Comparison of ENCODE assay signal across 19 cellular contexts in the genomic region with DNA sequence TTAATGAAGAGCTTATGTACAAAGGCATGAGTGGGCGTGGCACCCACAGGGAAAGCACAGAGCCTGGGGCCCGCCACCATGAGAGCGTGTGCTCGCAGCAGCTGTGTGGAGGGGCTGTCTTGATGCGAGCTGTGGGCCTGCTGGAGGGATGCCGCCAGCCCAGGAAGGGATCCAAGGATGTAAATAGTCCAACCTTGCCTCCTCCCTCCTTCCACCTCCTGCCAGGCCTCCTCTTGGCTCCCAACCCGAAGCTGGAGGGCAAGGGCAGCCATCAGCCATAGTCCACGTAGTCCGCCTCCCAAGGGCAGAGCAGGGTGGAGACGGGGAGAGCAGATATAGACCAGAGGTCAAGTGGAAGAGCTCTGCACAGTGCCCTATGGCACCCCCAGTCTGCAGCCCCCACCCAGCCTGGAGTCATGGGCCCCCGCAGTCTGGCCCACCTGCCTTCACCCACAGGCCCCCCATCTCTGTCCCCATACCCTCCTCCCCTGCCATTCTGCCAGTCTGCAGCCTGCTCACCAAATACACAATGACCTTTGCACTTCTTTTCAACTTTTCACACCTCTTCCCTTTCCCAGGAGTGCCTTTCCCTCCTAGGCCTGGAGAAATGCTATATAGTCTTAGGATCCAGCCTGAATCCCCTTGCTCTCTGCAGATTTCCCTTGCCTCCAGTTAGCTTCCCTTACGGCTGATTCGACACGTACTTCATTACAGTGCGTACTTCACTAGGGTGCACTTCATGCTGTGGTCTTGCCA.
DNase-seq lines count a peak whose midpoint lies in the region; ATAC-seq, FAIRE-seq and TF ChIP-seq lines count a peak whose summit lies in the region.
"Had no signal": no experiment of that assay in that cellular context is flagged by ENCODE, and none has a peak within 500 bp of the region (broad histone marks: within the 10 kb centered on the region; RNA-seq: fewer than 3 reads in every experiment).

No MANE protein-coding gene starts in this region.

- no peak for FAIRE-seq in HepG2 (lab: Jason Lieb, UNC)

- WGBS in HepG2 (ENCODE audit: low lambda C conversion rate), result 85% methylated on average over 15 of the region's 15 CpGs

- no peaks in the 10 kb centered on the region for H4K20me1 ChIP-seq in HepG2 (ENCODE audit: insufficient read depth, low read length)

- DNase-seq in activated naive CD8-positive, alpha-beta T cell treated with anti-CD3 and anti-CD28 coated beads, Interleukin-2, amount 50 U/mL, for 24 hours, result no peak
- no peak for DNase-seq in activated naive CD8-positive, alpha-beta T cell treated with anti-CD3 and anti-CD28 coated beads for 36 hours
- DNase-seq in cerebellum (ENCODE audit: low spot score), result peak; percentile 56
- no peak for DNase-seq in HepG2 (ENCODE audit: low spot score)
- no peak for DNase-seq in stimulated activated naive CD8-positive, alpha-beta T cell treated with anti-CD3 and anti-CD28 coated beads, Interleukin-15, Interleukin-2, amounts not matched to agents 100 U/mL and 50 U/mL, for 24 hours
- no peak for DNase-seq in SHP77 (lab: John Stamatoyannopoulos, UW)
- DNase-seq in WERI-Rb-1, result no peak
- no peak for DNase-seq in DMS 273 (lab: John Stamatoyannopoulos, UW; ENCODE audit: unreplicated experiment)
- DNase-seq: 8988T, GDM1, KBM-7, NCI-H1105 treated with DMSO at 0.1 percent for 48 hours, NCI-H1694 treated with DMSO at 0.1 percent for 48 hours, NCI-H510A treated with DMSO at 0.1 percent for 48 hours, NCI-H774, OCI-M1, SIG-M5 had no signal

- H3K36me3 Mint-ChIP-seq in activated naive CD8-positive, alpha-beta T cell treated with anti-CD3 and anti-CD28 coated beads, Interleukin-2, amount 50 U/mL, for 24 hours (ENCODE audit: low read depth), result peaks cover 4% of the 10 kb centered on the region
- H3K36me3 Mint-ChIP-seq in activated naive CD8-positive, alpha-beta T cell treated with anti-CD3 and anti-CD28 coated beads for 36 hours, result peaks cover 15% of the 10 kb centered on the region

- TF ChIP-seq CTCF in HepG2 (CRISPR knock-in tag; IDR thresholded peaks at IDR 0.05) (no peak), WERI-Rb-1 (IDR thresholded peaks at IDR 0.05; ENCODE audit: low read depth, low read length) (no peak)

- H3K4me3 ChIP-seq in HepG2 (replicated peaks in 1 of 3; ENCODE audit: insufficient read depth in 1 of 3, low read depth in 2 of 3, low read length in 3 of 3) (no peak overlapping the region), WERI-Rb-1 (ENCODE audit: low read depth, low read length) (no peak overlapping the region)
- H3K4me3 ChIP-seq: HAP-1 had no signal

- no peaks in the 10 kb centered on the region for H3K9me3 Mint-ChIP-seq in activated naive CD8-positive, alpha-beta T cell treated with anti-CD3 and anti-CD28 coated beads, Interleukin-2, amount 50 U/mL, for 24 hours
- no peaks in the 10 kb centered on the region for H3K9me3 Mint-ChIP-seq in activated naive CD8-positive, alpha-beta T cell treated with anti-CD3 and anti-CD28 coated beads for 36 hours
- H3K9me3 Mint-ChIP-seq: CD14-positive monocyte had no signal

- H3K4me1 ChIP-seq in HepG2 (ENCODE audit: insufficient read depth, low read length), result peaks cover 42% of the 10 kb centered on the region

- no peak overlapping the region for H3K4me2 ChIP-seq in HepG2 (ENCODE audit: low read depth, low read length)

- no peaks in the 10 kb centered on the region for H3K9me3 ChIP-seq in HepG2 (ENCODE audit: low read length)
- H3K9me3 ChIP-seq in WERI-Rb-1 (ENCODE audit: severe bottlenecking), result no peaks in the 10 kb centered on the region
- H3K9me3 ChIP-seq: HAP-1 had no signal

- no peaks in the 10 kb centered on the region for H3K27me3 Mint-ChIP-seq in activated naive CD8-positive, alpha-beta T cell treated with anti-CD3 and anti-CD28 coated beads, Interleukin-2, amount 50 U/mL, for 24 hours
- no peaks in the 10 kb centered on the region for H3K27me3 Mint-ChIP-seq in activated naive CD8-positive, alpha-beta T cell treated with anti-CD3 and anti-CD28 coated beads for 36 hours

- POLR2A ChIA-PET in HepG2 (lab: Yijun Ruan, JAX), result interaction anchor here (1.0 kb wide), 1 partner anchor 23 kb away, joined by 3 read pairs; no protein-coding TSS in a partner anchor

- H3K4me3 Mint-ChIP-seq in activated naive CD8-positive, alpha-beta T cell treated with anti-CD3 and anti-CD28 coated beads, Interleukin-2, amount 50 U/mL, for 24 hours, result no peak overlapping the region
- H3K4me3 Mint-ChIP-seq in activated naive CD8-positive, alpha-beta T cell treated with anti-CD3 and anti-CD28 coated beads for 36 hours, result no peak overlapping the region
- H3K4me3 Mint-ChIP-seq: CD14-positive monocyte had no signal

- H3K36me3 ChIP-seq in HepG2 (replicated peaks in 1 of 2; ENCODE audit: control insufficient read depth in 1 of 2, insufficient read depth in 2 of 2, low read length in 2 of 2), result no peaks in the 10 kb centered on the region
- H3K36me3 ChIP-seq in WERI-Rb-1, result no peaks in the 10 kb centered on the region
- H3K36me3 ChIP-seq: HAP-1 had no signal

- H3K9ac ChIP-seq in HepG2 (ENCODE audit: insufficient read depth, low read depth, low read length), result no peak overlapping the region

- TF ChIP-seq RAD21 in HepG2 (CRISPR knock-in tag; IDR thresholded peaks at IDR 0.05), result no peak

- peak; percentile 10 for ATAC-seq in activated naive CD8-positive, alpha-beta T cell treated with anti-CD3 and anti-CD28 coated beads, Interleukin-2, amount 50 U/mL, for 24 hours
- ATAC-seq in HepG2, result peak; percentile 63
- peak; percentile 43 for ATAC-seq in stimulated activated naive CD8-positive, alpha-beta T cell treated with anti-CD3 and anti-CD28 coated beads, Interleukin-15, Interleukin-2, amounts not matched to agents 100 U/mL and 50 U/mL, for 24 hours

- no peak overlapping the region for H3K27ac ChIP-seq in HepG2 (ENCODE audit: extremely low read length, insufficient read depth, low read length)
- no peak overlapping the region for H3K27ac ChIP-seq in WERI-Rb-1

- no peak for TF ChIP-seq POLR2A in HepG2 (IDR thresholded peaks at IDR 0.05; ENCODE audit: insufficient read depth in 1 of 2, low read depth in 2 of 2, low read length in 2 of 2)

- no peak overlapping the region for H2AFZ ChIP-seq in HepG2 (ENCODE audit: low read length)

- no peaks in the 10 kb centered on the region for H3K79me2 ChIP-seq in HepG2 (ENCODE audit: insufficient read depth, low read length)

- BruUV-seq in HepG2 (replicated peaks; lab: Mats Ljungman, UMichigan), result no TSS peak

- intact Hi-C loops in HepG2 (cut with micrococcal nuclease; ENCODE audit: unreplicated experiment), result no loop called here

- CTCF ChIA-PET in HepG2 (lab: Yijun Ruan, JAX; ENCODE audit: low intra/inter-chr PET ratio, low total read pairs), result no interaction called here

- peak in 1 of 2 experiments; percentile 6; a peak in 1 of 4 replicates for TF ChIP-seq EP300 in HepG2 (IDR thresholded peaks at IDR 0.05; ENCODE audit: low read depth in 2 of 2, low read length in 2 of 2)
- no peak for TF ChIP-seq EP300 in HepG2 (CRISPR knock-in tag; IDR thresholded peaks at IDR 0.05; ENCODE audit: borderline replicate concordance)

- H3K27me3 ChIP-seq in HepG2 (ENCODE audit: control insufficient read depth in 1 of 2, insufficient read depth in 2 of 2, low read length in 2 of 2) (no peaks in the 10 kb centered on the region), WERI-Rb-1 (ENCODE audit: insufficient read depth, low read depth, severe bottlenecking) (no peaks in the 10 kb centered on the region)

- in situ Hi-C loops in HepG2 (cut with HindIII; ENCODE audit: extremely low pct_ligation_motif_present, low pct_unique_long_range_greater_than_20kb), result no loop called here

- peaks cover 18% of the 10 kb centered on the region for H3K4me1 Mint-ChIP-seq in activated naive CD8-positive, alpha-beta T cell treated with anti-CD3 and anti-CD28 coated beads, Interleukin-2, amount 50 U/mL, for 24 hours
- peaks cover 33% of the 10 kb centered on the region for H3K4me1 Mint-ChIP-seq in activated naive CD8-positive, alpha-beta T cell treated with anti-CD3 and anti-CD28 coated beads for 36 hours

- no peak overlapping the region for H3K27ac Mint-ChIP-seq in activated naive CD8-positive, alpha-beta T cell treated with anti-CD3 and anti-CD28 coated beads, Interleukin-2, amount 50 U/mL, for 24 hours
- H3K27ac Mint-ChIP-seq in activated naive CD8-positive, alpha-beta T cell treated with anti-CD3 and anti-CD28 coated beads for 36 hours, result no peak overlapping the region
- H3K27ac Mint-ChIP-seq: CD14-positive monocyte had no signal

TF ChIP-seq in HepG2, 621 proteins besides CTCF, POLR2A, EP300 and RAD21 (continues in another document):
- TF ChIP-seq EHMT2 (IDR thresholded peaks at IDR 0.05; ENCODE audit: borderline replicate concordance, low read depth, low read length) (0 out of 2 replicates have a peak, but pooled peaks have one; percentile 46), RXRA (CRISPR knock-in tag; IDR thresholded peaks at IDR 0.05) (0 out of 2 replicates have a peak, but pooled peaks have one; percentile 61), HNF4G (IDR thresholded peaks at IDR 0.05; ENCODE audit: borderline replicate concordance, low read depth, low read length) (peak; percentile 10; the same call in 1 of the 2 replicates), HNF4G (CRISPR knock-in tag; IDR thresholded peaks at IDR 0.05; ENCODE audit: borderline replicate concordance, low read depth) (no peak), ZNF225 (CRISPR knock-in tag; IDR thresholded peaks at IDR 0.05) (peak; percentile 53; the same call in 1 of the 2 replicates)
- TF ChIP-seq, protein P1, sequence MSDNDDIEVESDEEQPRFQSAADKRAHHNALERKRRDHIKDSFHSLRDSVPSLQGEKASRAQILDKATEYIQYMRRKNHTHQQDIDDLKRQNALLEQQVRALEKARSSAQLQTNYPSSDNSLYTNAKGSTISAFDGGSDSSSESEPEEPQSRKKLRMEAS (IDR thresholded peaks at IDR 0.05), result no peak

Comparison
In these comparisons a context has a peak if more than half of its experiments do, and no peak if none do; other contexts are left out.
1. ATAC-seq: peak in every context shown above with its lines; median percentile 63 in HepG2; 43 in stimulated activated naive CD8-positive, alpha-beta T cell treated with anti-CD3 and anti-CD28 coated beads, Interleukin-15, Interleukin-2, amounts not matched to agents 100 U/mL and 50 U/mL, for 24 hours; 10 in activated naive CD8-positive, alpha-beta T cell treated with anti-CD3 and anti-CD28 coated beads, Interleukin-2, amount 50 U/mL, for 24 hours.